In the genomic region with DNA sequence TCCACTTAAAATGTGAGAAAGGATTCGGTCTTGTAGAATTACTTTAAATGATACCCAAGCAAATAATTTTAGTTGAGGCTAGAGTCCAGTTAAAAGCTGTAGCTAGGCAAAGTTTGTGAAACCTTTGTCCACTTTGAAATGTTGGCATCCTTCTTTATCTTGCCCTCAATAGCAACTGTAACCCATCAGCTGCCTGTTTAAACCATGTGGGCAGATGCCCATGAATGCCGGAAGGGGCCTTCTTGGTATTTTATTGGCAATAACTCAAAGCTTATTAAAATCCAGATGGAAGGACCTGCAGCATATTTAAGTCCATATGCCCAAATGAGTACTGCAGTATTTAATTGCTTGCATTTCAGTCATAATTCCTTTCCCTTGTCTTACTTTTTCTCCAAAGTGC, we compare ENCODE assay signal across 25 cellular contexts.
"Had no signal": no experiment of that assay in that cellular context is flagged by ENCODE, and none has a peak within 500 bp of the region (broad histone marks: within the 10 kb centered on the region; RNA-seq: fewer than 3 reads in every experiment).

No MANE protein-coding gene starts in this region.

- H3K27ac ChIP-seq: adrenal gland, Peyer's patch, RWPE1, SJCRH30 had no signal

- ATAC-seq: activated CD4-positive, CD25-positive, alpha-beta regulatory T cell treated with anti-CD3 and anti-CD28 coated beads, Interleukin-2, amount 50 U/mL, for 24 hours; activated CD8-positive, alpha-beta T cell treated with anti-CD3 and anti-CD28 coated beads for 36 hours; activated T-cell treated with anti-CD3 and anti-CD28 coated beads, Interleukin-2, amount 50 U/mL, for 72 hours; K562 had no signal

- H3K9me3 ChIP-seq: adrenal gland, Peyer's patch, SJCRH30 had no signal

- H3K36me3 ChIP-seq: adrenal gland, Peyer's patch, SJCRH30 had no signal

- H3K4me1 ChIP-seq: adrenal gland, Peyer's patch, SJCRH30 had no signal

- H3K27me3 ChIP-seq: adrenal gland, Peyer's patch, SJCRH30 had no signal

- DNase-seq: activated CD4-positive, alpha-beta T cell treated with anti-CD3 and anti-CD28 coated beads for 4 hours; activated CD8-positive, alpha-beta memory T cell treated with anti-CD3 and anti-CD28 coated beads, Interleukin-2, amount 50 U/mL, for 4 hours; activated CD8-positive, alpha-beta T cell treated with anti-CD3 and anti-CD28 coated beads for 36 hours; activated naive CD4-positive, alpha-beta T cell treated with anti-CD3 and anti-CD28 coated beads, Interleukin-2, amount 50 U/mL, for 16 hours; activated naive CD8-positive, alpha-beta T cell treated with anti-CD3 and anti-CD28 coated beads, Interleukin-2, amount 10 ng/mL, durations not matched to agents 7 days and 5 days; activated T-cell treated with anti-CD3 and anti-CD28 coated beads, Interleukin-2, amount 50 U/mL, for 72 hours; adrenal gland; anterior cingulate cortex; Karpas-422; MM.1S; NCI-H1105; NCI-H1436; NCI-H187; NCI-H2081; NCI-H2227 treated with DMSO at 0.1 percent for 48 hours; NCI-H510A treated with DMSO at 0.1 percent for 48 hours; NCI-H748 treated with DMSO at 0.1 percent for 48 hours; NK-92 treated with Interleukin-12 subunit alpha and Interleukin-12 subunit beta, amount 100 ng/mL, for 24 hours; OCI-M1; Peyer's patch; Right ventricle myocardium superior; SJCRH30 had no signal

- H3K4me3 ChIP-seq: adrenal gland, K562, Peyer's patch, SJCRH30 had no signal
